ENCODE assay signal across 25 cellular contexts in genomic region chr20:36601546-36601945, GRCh38. TPM values are rescaled to one million over a fixed set of nuclear protein-coding genes. Genes with fewer than 3 reads are reported as not detected.
DNase-seq lines count a peak whose midpoint lies in the region; ATAC-seq, FAIRE-seq and TF ChIP-seq lines count a peak whose summit lies in the region.
"Had no signal": no experiment of that assay in that cellular context is flagged by ENCODE, and none has a peak within 500 bp of the region (broad histone marks: within the 10 kb centered on the region; RNA-seq: fewer than 3 reads in every experiment).

No MANE protein-coding gene starts in this region.

- no peak for DNase-seq in CD14-positive monocyte (ENCODE audit: low spot score)
- DNase-seq in activated B cell treated with CpG ODN at 0.5 μM for 24 hours = no peak
- no peak for DNase-seq in mesendoderm
- DNase-seq in small intestine = no peak
- DNase-seq in esophagus muscularis mucosa (ENCODE audit: extremely low spot score) = no peak
- DNase-seq in NCI-H345 treated with DMSO at 0.1 percent for 48 hours (lab: John Stamatoyannopoulos, UW; ENCODE audit: unreplicated experiment) = no peak
- DNase-seq: activated CD4-positive, alpha-beta T cell treated with anti-CD3 and anti-CD28 coated beads, Interleukin-2, amount 50 U/mL, for 4 hours; activated gamma-delta T cell; CD8-positive, alpha-beta memory T cell; DMS153; gastrocnemius medialis; HFFc6; hypothalamus; left lung; midbrain; natural killer cell; NCI-H1436 treated with DMSO at 0.1 percent for 48 hours; NCI-H510A treated with DMSO at 0.1 percent for 48 hours; ovary; transverse colon; WERI-Rb-1 had no signal

- H4K8ac ChIP-seq in mesendoderm (ENCODE audit: low read depth, low read length) = no peak overlapping the region

- H3K79me2 ChIP-seq in mesendoderm (ENCODE audit: control insufficient read depth, insufficient read depth, low read length) = peaks cover 9% of the 10 kb centered on the region

- no peak for TF ChIP-seq EP300 in esophagus muscularis mucosa (IDR thresholded peaks at IDR 0.05)

- CTCF ChIA-PET in HEK293 (lab: Yijun Ruan, JAX) = interaction anchor here (1.0 kb wide), 1 partner anchor 83 kb away, joined by 3 read pairs; no protein-coding TSS in a partner anchor
- CTCF ChIA-PET in activated B cell treated with CpG ODN at 0.5 μM for 24 hours (lab: Charles Lee) = no interaction called here

- no peak overlapping the region for H3K4me3 ChIP-seq in HEK293 (ENCODE audit: low read depth, low read length)
- no peak overlapping the region for H3K4me3 ChIP-seq in mesendoderm (ENCODE audit: low read length)
- H3K4me3 ChIP-seq in small intestine (ENCODE audit: low read depth in 1 of 2, low read length in 2 of 2) = no peak overlapping the region
- H3K4me3 ChIP-seq in esophagus muscularis mucosa = no peak overlapping the region
- H3K4me3 ChIP-seq: coronary artery, gastrocnemius medialis, left lung, ovary, transverse colon had no signal

- H2BK15ac ChIP-seq in mesendoderm (replicated peaks; ENCODE audit: low read depth) = no peak overlapping the region

- H3K9me3 Mint-ChIP-seq in CD14-positive monocyte (peaks cover 0 to 1% (median 0%) of the 10 kb centered on the region in 7 donors), activated B cell treated with CpG ODN at 0.5 μM for 24 hours (no peaks in the 10 kb centered on the region)
- H3K9me3 Mint-ChIP-seq: CD8-positive, alpha-beta memory T cell; HFFc6; natural killer cell had no signal

- H3K56ac ChIP-seq in mesendoderm (ENCODE audit: low read length) = peak overlapping the region; percentile 7

- peak overlapping the region in 1 of 2 donors; percentile 47 for H3K4me3 Mint-ChIP-seq in CD14-positive monocyte
- H3K4me3 Mint-ChIP-seq in activated B cell treated with CpG ODN at 0.5 μM for 24 hours = no peak overlapping the region
- H3K4me3 Mint-ChIP-seq: CD8-positive, alpha-beta memory T cell; HFFc6; natural killer cell had no signal

- TF ChIP-seq POLR2A in esophagus muscularis mucosa (IDR thresholded peaks at IDR 0.05; ENCODE audit: low read depth) = no peak

- intact Hi-C loops in CD14-positive monocyte (cut with micrococcal nuclease) = no loop called here
- intact Hi-C loops in activated B cell treated with CpG ODN at 0.5 μM for 24 hours (cut with micrococcal nuclease) = loop anchor here (10.0 kb wide), 1 partner anchor 647 kb away; the partner anchor contains the start of gene SCAND1
- intact Hi-C loops in esophagus muscularis mucosa (cut with DNase I) = loop anchor here (10.0 kb wide), 2 partner anchors 153 to 263 kb away; a partner anchor contains a TSS

- H3K23ac ChIP-seq in mesendoderm (ENCODE audit: low read length) = no peak overlapping the region

- H3K9me3 ChIP-seq in HEK293 (ENCODE audit: control insufficient read depth, insufficient read depth, low read depth, low read length) = no peaks in the 10 kb centered on the region
- no peaks in the 10 kb centered on the region for H3K9me3 ChIP-seq in small intestine (ENCODE audit: control insufficient read depth, low read depth)
- H3K9me3 ChIP-seq in esophagus muscularis mucosa = no peaks in the 10 kb centered on the region
- H3K9me3 ChIP-seq: gastrocnemius medialis, left lung, ovary, transverse colon had no signal

- no peaks in the 10 kb centered on the region for H3K36me3 ChIP-seq in HEK293 (ENCODE audit: control insufficient read depth in 2 of 2, insufficient read depth in 1 of 2, low read length in 2 of 2)
- H3K36me3 ChIP-seq in mesendoderm (ENCODE audit: control insufficient read depth, insufficient read depth, low read length) = no peaks in the 10 kb centered on the region
- H3K36me3 ChIP-seq in small intestine (ENCODE audit: control insufficient read depth in 2 of 2, insufficient read depth in 2 of 2, low read length in 2 of 2) = no peaks in the 10 kb centered on the region
- H3K36me3 ChIP-seq in esophagus muscularis mucosa = no peaks in the 10 kb centered on the region
- H3K36me3 ChIP-seq: gastrocnemius medialis, left lung, ovary, transverse colon, WERI-Rb-1 had no signal

- H3K9ac ChIP-seq in mesendoderm (ENCODE audit: low read length) = no peak overlapping the region

- H3K27ac Mint-ChIP-seq in CD14-positive monocyte (peak overlapping the region; percentile 44 to 85 (median 72)), activated B cell treated with CpG ODN at 0.5 μM for 24 hours (peak overlapping the region; percentile 78)
- H3K27ac Mint-ChIP-seq: HFFc6 had no signal

- no peak overlapping the region for H3K4ac ChIP-seq in mesendoderm (ENCODE audit: low read depth, low read length)

- H3K27me3 Mint-ChIP-seq in CD14-positive monocyte (ENCODE audit: low read depth in 3 of 3) (peaks cover 0 to 4% (median 0%) of the 10 kb centered on the region in 3 donors), activated B cell treated with CpG ODN at 0.5 μM for 24 hours (no peaks in the 10 kb centered on the region)

- no CpG with 5 or more reads among the region's 1 CpG for WGBS in mesendoderm (ENCODE audit: extremely low coverage, insufficient coverage, low lambda C conversion rate)
- WGBS in small intestine, 3 donors = 61 to 79% (median 64%) methylated on average over 1 of the region's 1 CpG
- 52% methylated on average over 1 of the region's 1 CpG for WGBS in esophagus muscularis mucosa

- H4K5ac ChIP-seq in mesendoderm (ENCODE audit: low read length) = no peak overlapping the region

- ATAC-seq in activated B cell treated with CpG ODN at 0.5 μM for 24 hours (ENCODE audit: low read depth) = no peak
- ATAC-seq: gastrocnemius medialis, left lung, natural killer cell, sciatic nerve had no signal

- H3K4me1 Mint-ChIP-seq in CD14-positive monocyte (peaks cover 38% of the 10 kb centered on the region), activated B cell treated with CpG ODN at 0.5 μM for 24 hours (peaks cover 61% of the 10 kb centered on the region)

- peaks cover 4% of the 10 kb centered on the region for H3K79me1 ChIP-seq in mesendoderm (ENCODE audit: low read length)

- H2BK120ac ChIP-seq in mesendoderm (ENCODE audit: low read depth, low read length) = no peak overlapping the region

- FAIRE-seq in small intestine (lab: Jason Lieb, UNC) = no peak

- H3K4me1 ChIP-seq in HEK293 (ENCODE audit: control insufficient read depth, insufficient read depth, low read length) (no peaks in the 10 kb centered on the region), mesendoderm (ENCODE audit: control insufficient read depth, low read depth, low read length) (peaks cover 6% of the 10 kb centered on the region), small intestine (ENCODE audit: control insufficient read depth in 2 of 2, insufficient read depth in 1 of 2, low read depth in 1 of 2, low read length in 1 of 2) (peaks cover 0 to 2% of the 10 kb centered on the region in 2 donors), esophagus muscularis mucosa (peaks cover 7 to 12% (median 10%) of the 10 kb centered on the region in 4 donors)

- no peak overlapping the region for H2AK5ac ChIP-seq in mesendoderm (ENCODE audit: low read length)

- H3K4me2 ChIP-seq in mesendoderm (ENCODE audit: low read length) = no peak overlapping the region

- H3K36me3 Mint-ChIP-seq in CD14-positive monocyte (no peaks in the 10 kb centered on the region), activated B cell treated with CpG ODN at 0.5 μM for 24 hours (ENCODE audit: low read depth) (peaks cover 8% of the 10 kb centered on the region)
- H3K36me3 Mint-ChIP-seq: natural killer cell had no signal

- no peak for TF ChIP-seq CTCF in CD14-positive monocyte (IDR thresholded peaks at IDR 0.05)
- no peak for TF ChIP-seq CTCF in HEK293 (tag by site-specific recombination; IDR thresholded peaks at IDR 0.05)
- TF ChIP-seq CTCF in activated B cell treated with CpG ODN at 0.5 μM for 24 hours (IDR thresholded peaks at IDR 0.05) = no peak
- no peak for TF ChIP-seq CTCF in esophagus muscularis mucosa (IDR thresholded peaks at IDR 0.05)

- no peaks in the 10 kb centered on the region for H3K27me3 ChIP-seq in mesendoderm (ENCODE audit: insufficient read depth, low read length, poor library complexity)
- H3K27me3 ChIP-seq in small intestine (ENCODE audit: control insufficient read depth in 2 of 2, insufficient read depth in 2 of 2, low read length in 2 of 2) = no peaks in the 10 kb centered on the region
- H3K27me3 ChIP-seq in esophagus muscularis mucosa = no peaks in the 10 kb centered on the region
- H3K27me3 ChIP-seq: gastrocnemius medialis, left lung, ovary, transverse colon had no signal

- H3K18ac ChIP-seq in mesendoderm (ENCODE audit: low read length) = no peak overlapping the region

- no peak overlapping the region for H3K27ac ChIP-seq in HEK293 (ENCODE audit: extremely low read depth, low read depth, low read length)
- H3K27ac ChIP-seq in mesendoderm (ENCODE audit: low read depth, low read length) = no peak overlapping the region
- H3K27ac ChIP-seq in small intestine (ENCODE audit: low read depth in 1 of 2, low read length in 1 of 2) = no peak overlapping the region
- no peak overlapping the region for H3K27ac ChIP-seq in esophagus muscularis mucosa (replicated peaks in 1 of 4)
- H3K27ac ChIP-seq: coronary artery, gastrocnemius medialis, left lung, ovary, transverse colon, WERI-Rb-1 had no signal

- POLR2A ChIA-PET in HEK293 (lab: Yijun Ruan, JAX) = interaction anchor here (0.6 kb wide), 1 partner anchor 109 kb away, joined by 3 read pairs; no protein-coding TSS in a partner anchor
- POLR2A ChIA-PET in activated B cell treated with CpG ODN at 0.5 μM for 24 hours (lab: Charles Lee) = interaction anchor here (6.1 kb wide), 1 partner anchor 27 kb away, joined by 268 read pairs; the partner anchor contains the start of gene TGIF2

- H2BK5ac ChIP-seq in mesendoderm (ENCODE audit: low read length) = no peak overlapping the region

TF ChIP-seq in HEK293, 187 proteins besides CTCF, POLR2A, EP300 and RAD21 (continues in another document):
- 0 out of 2 replicates have a peak, but pooled peaks have one; percentile 21 for TF ChIP-seq WT1 (tag by site-specific recombination; IDR thresholded peaks at IDR 0.05)
- TF ChIP-seq IKZF3 (tag by site-specific recombination; IDR thresholded peaks at IDR 0.05) = 0 out of 2 replicates have a peak, but pooled peaks have one; percentile 9

RNA-seq across cellular contexts. Expression of gene RAB5IF, which starts 4.0 kb away (rescaled TPM):
- polyA plus RNA-seq in CD14-positive monocyte (100 to 1,000 TPM; 757 to 790 TPM), small intestine (100 to 1,000 TPM; 127 to 173 (median 129) TPM)
- total RNA-seq in activated B cell treated with CpG ODN at 0.5 μM for 24 hours (54.9 and 55.7 TPM in 2 replicates), esophagus muscularis mucosa (10 to 100 TPM; 60.2 to 94.8 (median 81.6) TPM)
- 152 TPM for polyA plus RNA-seq in mesendoderm (2013, experiment 1 of 2)
- polyA plus RNA-seq in mesendoderm (2013, experiment 2 of 2) = 148 TPM

RNA-seq across cellular contexts. Expression of gene TGIF2, which starts 28.1 kb away (rescaled TPM):
- polyA plus RNA-seq in CD14-positive monocyte (10 to 100 TPM; 11.0 to 12.2 TPM), small intestine (1 to 10 TPM in 2 of 3 donors, under 1 TPM in 1; 0.45 to 8.1 (median 3.0) TPM)
- total RNA-seq in activated B cell treated with CpG ODN at 0.5 μM for 24 hours (40.8 and 43.8 TPM in 2 replicates), esophagus muscularis mucosa (10 to 100 TPM in 2 of 4 donors, 1 to 10 TPM in 2; 5.8 to 18.5 (median 10.6) TPM)
- polyA plus RNA-seq in mesendoderm (2013, experiment 1 of 2) = 68.5 TPM
- polyA plus RNA-seq in mesendoderm (2013, experiment 2 of 2) = 65.7 TPM

RNA-seq across cellular contexts. Expression of gene SLA2, which starts 44.5 kb away (rescaled TPM):
- under 1 TPM; 0.16 to 0.17 TPM for polyA plus RNA-seq in CD14-positive monocyte
- 0.59 and 0.67 TPM in 2 replicates for total RNA-seq in activated B cell treated with CpG ODN at 0.5 μM for 24 hours
- 0.10 TPM for polyA plus RNA-seq in mesendoderm (2013, experiment 1 of 2)
- 0.07 TPM for polyA plus RNA-seq in mesendoderm (2013, experiment 2 of 2)
- 1 to 10 TPM in 2 of 3 donors, under 1 TPM in 1; 0.49 to 3.8 (median 1.6) TPM for polyA plus RNA-seq in small intestine
- under 1 TPM; 0.26 to 0.99 (median 0.35) TPM for total RNA-seq in esophagus muscularis mucosa
- total RNA-seq: gastrocnemius medialis, HFFc6, SK-MEL-5 had no signal

Comparison
In these comparisons a context has a peak if more than half of its experiments do, and no peak if none do; other contexts are left out.
1. intact Hi-C loops: an anchor here in activated B cell treated with CpG ODN at 0.5 μM for 24 hours (10.0 kb wide) and esophagus muscularis mucosa (10.0 kb wide); none called in CD14-positive monocyte.